Comparison of ENCODE assay signal across 8 cellular contexts in the genomic region with DNA sequence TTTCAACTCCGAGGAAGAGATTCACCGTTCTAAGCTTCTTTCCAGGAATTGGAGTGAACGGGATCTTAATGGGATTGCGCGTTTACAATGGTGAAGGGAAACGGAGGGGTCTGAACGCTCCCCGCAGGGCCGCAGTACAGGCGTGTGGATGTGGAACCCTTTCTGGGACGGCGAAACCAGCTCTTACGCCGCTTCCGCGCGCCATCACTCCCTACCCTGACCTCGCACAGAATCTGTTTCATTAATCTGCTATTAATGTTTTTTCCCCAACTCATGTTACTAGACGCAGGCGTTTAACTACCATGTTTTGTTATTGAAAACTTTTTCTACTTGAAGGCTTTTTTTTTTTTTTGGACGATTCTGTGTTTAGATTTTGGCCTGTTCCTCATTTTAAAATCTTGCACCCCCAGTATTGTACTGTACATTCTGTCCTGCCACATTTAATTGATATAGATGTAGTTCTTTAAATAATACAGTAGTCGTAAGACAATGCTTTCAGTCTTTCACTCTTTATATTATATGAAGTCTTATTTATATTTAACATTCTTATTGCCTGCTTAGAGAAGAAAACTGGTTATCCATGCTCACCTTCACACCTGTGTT. TPM values are rescaled to one million over a fixed set of nuclear protein-coding genes. Genes with fewer than 3 reads are reported as not detected.
DNase-seq lines count a peak whose midpoint lies in the region; ATAC-seq and TF ChIP-seq lines count a peak whose summit lies in the region.

No MANE protein-coding gene starts in this region.

- H3K4me3 Mint-ChIP-seq in Caco-2 (ENCODE audit: unreplicated experiment) = peak overlapping the region; percentile 99
- peak overlapping the region; percentile 97 for H3K4me3 Mint-ChIP-seq in neural progenitor cell

- in situ Hi-C loops in G401 (cut with HindIII; ENCODE audit: low sequenced_read_pairs) = no loop called here

- H3K36me3 ChIP-seq in Caco-2 (ENCODE audit: control insufficient read depth, insufficient read depth, low read length) (no peaks in the 10 kb centered on the region), esophagus muscularis mucosa (no peaks in the 10 kb centered on the region), neural progenitor cell (no peaks in the 10 kb centered on the region)

- TF ChIP-seq CTCF in Caco-2 (IDR thresholded peaks at IDR 0.05; ENCODE audit: insufficient read depth in 1 of 2, low read depth in 1 of 2, low read length in 1 of 2, severe bottlenecking in 1 of 2, unreplicated experiment in 1 of 2) = no peak
- TF ChIP-seq CTCF in esophagus muscularis mucosa (IDR thresholded peaks at IDR 0.05) = no peak
- TF ChIP-seq CTCF in neural progenitor cell (IDR thresholded peaks at IDR 0.05) = no peak

- peak overlapping the region; percentile 88 for H3K4me2 ChIP-seq in neural progenitor cell

- H3K4me3 ChIP-seq in Caco-2 (ENCODE audit: low read depth, low read length) (peak overlapping the region; percentile 89), esophagus muscularis mucosa (peak overlapping the region; percentile 66 to 95 (median 80)), neural progenitor cell (peak overlapping the region; percentile 67)

- H3K27ac Mint-ChIP-seq in Caco-2 (ENCODE audit: unreplicated experiment) (peak overlapping the region; percentile 98), neural progenitor cell (peak overlapping the region; percentile 97)

- CTCF ChIA-PET in Caco-2 (lab: Charles Lee) = interaction anchor here (0.7 to 1.8 kb wide), 6 partner anchors 14 to 903 kb away, joined by 3 to 11 read pairs (median 6); no protein-coding TSS in a partner anchor

- peaks cover 9% of the 10 kb centered on the region for H3F3A ChIP-seq in neural progenitor cell (ENCODE audit: low read depth)

- H3K4me1 ChIP-seq in Caco-2 (peaks cover 9% of the 10 kb centered on the region), esophagus muscularis mucosa (peaks cover 3 to 20% (median 13%) of the 10 kb centered on the region in 4 donors), neural progenitor cell (peaks cover 11% of the 10 kb centered on the region)

- peak overlapping the region; percentile 49 for H3K9ac ChIP-seq in neural progenitor cell

- H3K27ac ChIP-seq in esophagus muscularis mucosa (replicated peaks in 1 of 4) (peak overlapping the region; percentile 92 to 98 (median 95)), neural progenitor cell (peak overlapping the region; percentile 73)

- WGBS in esophagus muscularis mucosa = under 1% methylated on average over 22 of the region's 22 CpGs

- POLR2A ChIA-PET in Caco-2 (lab: Charles Lee) = interaction anchor here (0.9 to 1.1 kb wide), 4 partner anchors 41 to 502 kb away, joined by 3 read pairs; no protein-coding TSS in a partner anchor

- intact Hi-C loops in Caco-2 (cut with micrococcal nuclease; ENCODE audit: unreplicated experiment) = loop anchor here (2.0 kb wide), 1 partner anchor 336 kb away; no protein-coding TSS in a partner anchor
- intact Hi-C loops in esophagus muscularis mucosa (cut with DNase I) = no loop called here

- H3K4me1 Mint-ChIP-seq in Caco-2 (ENCODE audit: low read depth, unreplicated experiment) = peaks cover 7% of the 10 kb centered on the region
- H3K4me1 Mint-ChIP-seq in neural progenitor cell = peaks cover 18% of the 10 kb centered on the region

- no peaks in the 10 kb centered on the region for H3K9me3 ChIP-seq in Caco-2
- H3K9me3 ChIP-seq in esophagus muscularis mucosa = no peaks in the 10 kb centered on the region
- H3K9me3 ChIP-seq in neural progenitor cell (ENCODE audit: low read depth) = no peaks in the 10 kb centered on the region

- ATAC-seq in GM19452 (IDR thresholded peaks at IDR 0.05; ENCODE audit: unreplicated experiment) (peak; percentile 33), HG03565 (IDR thresholded peaks at IDR 0.05; ENCODE audit: unreplicated experiment) (peak; percentile 8)

- H3K36me3 Mint-ChIP-seq in Caco-2 (ENCODE audit: insufficient read depth, unreplicated experiment) (peaks cover 18% of the 10 kb centered on the region), neural progenitor cell (no peaks in the 10 kb centered on the region)

- H3K27me3 Mint-ChIP-seq in Caco-2 (ENCODE audit: insufficient read depth, unreplicated experiment) (no peaks in the 10 kb centered on the region), neural progenitor cell (ENCODE audit: insufficient read depth, low read depth) (peaks cover 2% of the 10 kb centered on the region)

- no peaks in the 10 kb centered on the region for H3K27me3 ChIP-seq in Caco-2 (replicated peaks; ENCODE audit: control insufficient read depth, insufficient read depth, low read length)
- no peaks in the 10 kb centered on the region for H3K27me3 ChIP-seq in esophagus muscularis mucosa
- no peaks in the 10 kb centered on the region for H3K27me3 ChIP-seq in neural progenitor cell

- TF ChIP-seq EP300 in esophagus muscularis mucosa (IDR thresholded peaks at IDR 0.05) = no peak

- peak overlapping the region; percentile 80 for H2AFZ ChIP-seq in neural progenitor cell (replicated peaks)

- DNase-seq in Caco-2 (no peak), T-helper 9 cell (peak; percentile 1), esophagus muscularis mucosa (ENCODE audit: extremely low spot score) (no peak), neural progenitor cell (ENCODE audit: low spot score) (peak; percentile 77), G401 (ENCODE audit: low spot score) (no peak)
- no peak for DNase-seq in activated CD8-positive, alpha-beta memory T cell treated with anti-CD3 and anti-CD28 coated beads, Interleukin-2, amount 50 U/mL, for 4 hours

- TSS peak; percentile 90 for BruUV-seq in Caco-2 (replicated peaks; lab: Mats Ljungman, UMichigan)

- TF ChIP-seq POLR2A in esophagus muscularis mucosa (IDR thresholded peaks at IDR 0.05; ENCODE audit: low read depth) = no peak

- H3K79me2 ChIP-seq in neural progenitor cell (ENCODE audit: low read depth) = peaks cover 46% of the 10 kb centered on the region

- H3K9me3 Mint-ChIP-seq in Caco-2 (ENCODE audit: unreplicated experiment) (no peaks in the 10 kb centered on the region), neural progenitor cell (no peaks in the 10 kb centered on the region)

- H4K20me1 ChIP-seq in neural progenitor cell (ENCODE audit: low read depth) = no peaks in the 10 kb centered on the region

RNA-seq across cellular contexts. Expression of a gene that starts 0.7 kb away (rescaled TPM):
- total RNA-seq in Caco-2 (2022) = 13.2 and 15.7 TPM in 2 replicates
- total RNA-seq in esophagus muscularis mucosa = 10 to 100 TPM in 2 of 4 donors, 1 to 10 TPM in 2; 5.1 to 13.3 (median 9.9) TPM
- total RNA-seq in neural progenitor cell (ENCODE audit: low replicate concordance) = 16.3 and 22.5 TPM in 2 replicates
- 10.9 and 24.7 TPM in 2 replicates for total RNA-seq in G401 (2014; rRNA removed; shearing (Covaris generic))

RNA-seq across cellular contexts. Expression of a gene that starts 50.3 kb away (rescaled TPM):
- total RNA-seq in Caco-2 (2022) = not detected in 2 replicates
- 1 to 10 TPM; 1.0 to 1.6 (median 1.4) TPM for total RNA-seq in esophagus muscularis mucosa
- 0.09 and 0.19 TPM in 2 replicates for total RNA-seq in neural progenitor cell (ENCODE audit: low replicate concordance)
- not detected in 2 replicates for total RNA-seq in G401 (2014; rRNA removed; shearing (Covaris generic))

Comparison
In these comparisons a context has a peak if more than half of its experiments do, and no peak if none do; other contexts are left out.
1. DNase-seq: peak in T-helper 9 cell (single experiment) and neural progenitor cell (single experiment); none in Caco-2 (0 of 2), esophagus muscularis mucosa (single experiment), G401 (single experiment) and activated CD8-positive, alpha-beta memory T cell treated with anti-CD3 and anti-CD28 coated beads, Interleukin-2, amount 50 U/mL, for 4 hours (single experiment).
2. Peak in every context shown above with its lines, with median percentiles within 50 percentile points of each other: H3K4me3 ChIP-seq.